In genomic region chr1:32180186-32181060, GRCh38 we compare ENCODE assay signal across 8 cellular contexts. TPM values are rescaled to one million over a fixed set of nuclear protein-coding genes. Genes with fewer than 3 reads are reported as not detected.
DNase-seq lines count a peak whose midpoint lies in the region; ATAC-seq, FAIRE-seq and TF ChIP-seq lines count a peak whose summit lies in the region.

No MANE protein-coding gene starts in this region.

- TF ChIP-seq CTCF in A549 (IDR thresholded peaks at IDR 0.05) (no peak), osteoblast (IDR thresholded peaks at IDR 0.05; ENCODE audit: extremely low read depth, low read depth, low read length) (no peak)

- TF ChIP-seq EP300 in A549 (IDR thresholded peaks at IDR 0.05): no peak

- H3K9me3 ChIP-seq in A549: no peaks in the 10 kb centered on the region
- no peaks in the 10 kb centered on the region for H3K9me3 ChIP-seq in osteoblast (ENCODE audit: low read depth, low read length)

- H3K4me1 ChIP-seq in A549 (peaks cover 36% of the 10 kb centered on the region), osteoblast (ENCODE audit: insufficient read depth, low read length) (peaks cover 24% of the 10 kb centered on the region)

- 7% methylated on average over 30 of the region's 36 CpGs for WGBS in A549 (ENCODE audit: missing lambda C conversion rate)

- peaks cover 50% of the 10 kb centered on the region for H3K79me2 ChIP-seq in osteoblast (ENCODE audit: insufficient read depth, low read length)

- no peak for TF ChIP-seq RAD21 in A549 (conservative IDR thresholded peaks at IDR 0.05 in 1 of 2, IDR thresholded peaks at IDR 0.05 in 1 of 2)

- H4K20me1 ChIP-seq in osteoblast (ENCODE audit: insufficient read depth, low read length): peaks cover 34% of the 10 kb centered on the region

- DNase-seq in A549 (ENCODE audit: low read depth in 1 of 2, low spot score in 1 of 2) (peak; percentile 28 to 32), NCI-H345 treated with DMSO at 0.1 percent for 48 hours (lab: John Stamatoyannopoulos, UW; ENCODE audit: unreplicated experiment) (peak; percentile 23), head of caudate nucleus (peak in 38 of 42 donors; percentile 19 to 67 (median 46)), osteoblast (ENCODE audit: insufficient read length, low spot score, missing footprints) (peak; percentile 93), NCI-H510A (lab: John Stamatoyannopoulos, UW) (no peak), T1000 (lab: John Stamatoyannopoulos, UW) (no peak)
- DNase-seq in activated naive CD4-positive, alpha-beta T cell treated with anti-CD3 and anti-CD28 coated beads, Interleukin-2, amount 50 U/mL, for 16 hours: peak; percentile 32

- CTCF ChIA-PET in A549 (lab: Yijun Ruan, JAX): interaction anchor here (1.2 to 1.7 kb wide), 4 partner anchors 27 to 136 kb away, joined by 3 to 9 read pairs (median 6); no protein-coding TSS in a partner anchor

- no peak for TF ChIP-seq POLR2A in A549 (IDR thresholded peaks at IDR 0.05; ENCODE audit: low read length)
- TF ChIP-seq POLR2A in GM18505 (IDR thresholded peaks at IDR 0.05; ENCODE audit: borderline replicate concordance, extremely low read depth, insufficient read depth, insufficient read length): peak; percentile 14

- peak overlapping the region; percentile 90 for H3K4me3 ChIP-seq in A549
- H3K4me3 ChIP-seq in osteoblast (ENCODE audit: insufficient read depth, low read length): peak overlapping the region; percentile 89

- POLR2A ChIA-PET in A549 (lab: Yijun Ruan, JAX): interaction anchor here (1.4 to 2.0 kb wide), 9 partner anchors 12 to 73 kb away, joined by 3 to 16 read pairs (median 5); partner anchors contain the start of genes CCDC28B, IQCC and KPNA6

- no peaks in the 10 kb centered on the region for H3K27me3 ChIP-seq in osteoblast (ENCODE audit: insufficient read depth, low read length)

- H3K27ac ChIP-seq in A549 (peak overlapping the region; percentile 89 to 94), osteoblast (ENCODE audit: low read depth, low read length) (peak overlapping the region; percentile 97)

- no peak for FAIRE-seq in A549 (lab: Jason Lieb, UNC)

- peak overlapping the region; percentile 63 for H2AFZ ChIP-seq in osteoblast (ENCODE audit: low read length)

- peaks cover 28% of the 10 kb centered on the region for H3K36me3 ChIP-seq in osteoblast (ENCODE audit: insufficient read depth, low read length)

- intact Hi-C loops in head of caudate nucleus (cut with DNase I): no loop called here

- H3K4me2 ChIP-seq in A549 (peak overlapping the region; percentile 95), osteoblast (ENCODE audit: insufficient read depth, low read length) (peak overlapping the region; percentile 97)

- peak; percentile 48 to 58 for ATAC-seq in A549
- no peak for ATAC-seq in GM18505 (IDR thresholded peaks at IDR 0.05; ENCODE audit: unreplicated experiment)

TF ChIP-seq in A549, 52 proteins besides CTCF, POLR2A, EP300 and RAD21:
- no peak for TF ChIP-seq GATA3 (IDR thresholded peaks at IDR 0.05; ENCODE audit: borderline replicate concordance)

RNA-seq across cellular contexts. Expression of gene TXLNA, which starts 0.9 kb away (rescaled TPM):
- polyA plus RNA-seq in A549 (2011; rRNA removed) (22.5 and 31.7 TPM in 2 replicates), A549 (2017; fragmentation: RNase III; extraction: RNeasy Plus Mini Kit Qiagen cat#74134 plus additional on column Dnase treatment) (23.9 to 26.0 TPM (median 25.0 TPM) in 3 replicates)
- 12.8 and 16.6 TPM in 2 replicates for polyA plus RNA-seq in A549 (2012; cell fraction: cytosol; rRNA removed)
- polyA plus RNA-seq in A549 (2012; cell fraction: nucleus; rRNA removed): 24.6 and 35.0 TPM in 2 replicates
- 30.1 and 31.9 TPM in 2 replicates for polyA minus RNA-seq in A549 (2011; rRNA and poly(A)+ RNA removed)
- total RNA-seq in osteoblast: 136 and 140 TPM in 2 replicates

RNA-seq across cellular contexts. Expression of gene CCDC28B, which starts 20.0 kb away (rescaled TPM):
- polyA plus RNA-seq in A549 (2011; rRNA removed) (1.1 and 1.2 TPM in 2 replicates), A549 (2017; fragmentation: RNase III; extraction: RNeasy Plus Mini Kit Qiagen cat#74134 plus additional on column Dnase treatment) (3.3 to 4.6 TPM (median 4.4 TPM) in 3 replicates)
- polyA plus RNA-seq in A549 (2012; cell fraction: cytosol; rRNA removed): 2.4 and 3.3 TPM in 2 replicates
- polyA plus RNA-seq in A549 (2012; cell fraction: nucleus; rRNA removed): 1.7 and 2.3 TPM in 2 replicates
- polyA minus RNA-seq in A549 (2011; rRNA and poly(A)+ RNA removed): 0.24 and 0.79 TPM in 2 replicates
- total RNA-seq in osteoblast: 8.0 and 11.8 TPM in 2 replicates

RNA-seq across cellular contexts. Expression of gene IQCC, which starts 25.0 kb away (rescaled TPM):
- 1.6 and 1.8 TPM in 2 replicates for polyA plus RNA-seq in A549 (2011; rRNA removed)
- polyA plus RNA-seq in A549 (2012; cell fraction: cytosol; rRNA removed): 1.4 and 1.6 TPM in 2 replicates
- polyA plus RNA-seq in A549 (2012; cell fraction: nucleus; rRNA removed): 1.2 and 1.5 TPM in 2 replicates
- 1.8 to 2.0 TPM (median 2.0 TPM) in 3 replicates for polyA plus RNA-seq in A549 (2017; fragmentation: RNase III; extraction: RNeasy Plus Mini Kit Qiagen cat#74134 plus additional on column Dnase treatment)
- polyA minus RNA-seq in A549 (2011; rRNA and poly(A)+ RNA removed): 1.5 and 2.0 TPM in 2 replicates
- 1.8 TPM in 2 replicates for total RNA-seq in osteoblast

RNA-seq across cellular contexts. Expression of gene DCDC2B, which starts 28.5 kb away (rescaled TPM):
- polyA plus RNA-seq in A549 (2011; rRNA removed): not detected in 2 replicates
- not detected in 2 replicates for polyA plus RNA-seq in A549 (2012; cell fraction: cytosol; rRNA removed)
- not detected in 2 replicates for polyA plus RNA-seq in A549 (2012; cell fraction: nucleus; rRNA removed)
- not detected in 3 replicates for polyA plus RNA-seq in A549 (2017; fragmentation: RNase III; extraction: RNeasy Plus Mini Kit Qiagen cat#74134 plus additional on column Dnase treatment)
- not detected in 2 replicates for polyA minus RNA-seq in A549 (2011; rRNA and poly(A)+ RNA removed)
- total RNA-seq in osteoblast: under 0.01 TPM in 1 of 2 replicates, not detected in the other

RNA-seq across cellular contexts. Expression of gene TMEM234, which starts 41.7 kb away (rescaled TPM):
- polyA plus RNA-seq in A549 (2011; rRNA removed) (8.4 and 10.9 TPM in 2 replicates), A549 (2017; fragmentation: RNase III; extraction: RNeasy Plus Mini Kit Qiagen cat#74134 plus additional on column Dnase treatment) (12.0 to 12.1 TPM (median 12.0 TPM) in 3 replicates)
- polyA plus RNA-seq in A549 (2012; cell fraction: cytosol; rRNA removed): 9.1 and 9.6 TPM in 2 replicates
- polyA plus RNA-seq in A549 (2012; cell fraction: nucleus; rRNA removed): 17.3 and 21.7 TPM in 2 replicates
- 18.8 and 20.0 TPM in 2 replicates for polyA minus RNA-seq in A549 (2011; rRNA and poly(A)+ RNA removed)
- 21.5 and 24.2 TPM in 2 replicates for total RNA-seq in osteoblast

Comparison
In these comparisons a context has a peak if more than half of its experiments do, and no peak if none do; other contexts are left out.
1. DNase-seq: peak in A549 (2 of 2), NCI-H345 treated with DMSO at 0.1 percent for 48 hours (single experiment), activated naive CD4-positive, alpha-beta T cell treated with anti-CD3 and anti-CD28 coated beads, Interleukin-2, amount 50 U/mL, for 16 hours (single experiment), head of caudate nucleus (38 of 42) and osteoblast (single experiment); none in NCI-H510A (single experiment) and T1000 (single experiment).